ENCODE assay signal across 17 cellular contexts in genomic region chr10:128456271-128456670, GRCh38.
A peak's percentile ranks its signal among the peaks of the same experiment; 100 is the strongest.
DNase-seq lines count a peak whose midpoint lies in the region; ATAC-seq and TF ChIP-seq lines count a peak whose summit lies in the region.
"Had no signal": no experiment of that assay in that cellular context is flagged by ENCODE, and none has a peak within 500 bp of the region (broad histone marks: within the 10 kb centered on the region; RNA-seq: fewer than 3 reads in every experiment).

No MANE protein-coding gene starts in this region.

- H2AK9ac ChIP-seq in IMR-90 (replicated peaks; ENCODE audit: low read depth, low read length, poor library complexity), result no peak overlapping the region

- H2AFZ ChIP-seq in IMR-90 (replicated peaks; ENCODE audit: low read length, poor library complexity), result peak overlapping the region; percentile 32

- CTCF ChIA-PET in IMR-90 (lab: Yijun Ruan, JAX), result no interaction called here

- no peak overlapping the region for H3K23ac ChIP-seq in IMR-90 (ENCODE audit: low read depth, low read length)

- no peak overlapping the region for H3K27ac Mint-ChIP-seq in stimulated activated effector memory CD8-positive, alpha-beta T cell treated with anti-CD3 and anti-CD28 coated beads, Interleukin-12 subunit alpha, Interleukin-12 subunit beta, amount 100 ng/mL, for 72 hours
- H3K27ac Mint-ChIP-seq: B cell; CD4-positive, alpha-beta T cell; CD8-positive, alpha-beta T cell had no signal

- no peak overlapping the region for H2BK15ac ChIP-seq in IMR-90 (ENCODE audit: low read depth, low read length)

- BruUV-seq in IMR-90 (replicated peaks; lab: Mats Ljungman, UMichigan), result no TSS peak

- DNase-seq in IMR-90 (no peak), mesenteric fat pad (ENCODE audit: low spot score) (peak; percentile 85), spleen (peak; percentile 58)
- no peak for DNase-seq in stimulated activated effector memory CD8-positive, alpha-beta T cell treated with anti-CD3 and anti-CD28 coated beads, Interleukin-12 subunit alpha, Interleukin-12 subunit beta, amount 100 ng/mL, for 72 hours (ENCODE audit: low spot score in 2 of 2)
- DNase-seq: AML-193; Caco-2; Calu3; CD4-positive, alpha-beta T cell; CD8-positive, alpha-beta T cell; DMS79 treated with DMSO at 0.1 percent for 48 hours; GF-D8 had no signal

- H3K36me3 ChIP-seq in IMR-90 (ENCODE audit: control insufficient read depth, insufficient read depth, low read length) (no peaks in the 10 kb centered on the region), spleen (no peaks in the 10 kb centered on the region)
- H3K36me3 ChIP-seq: BLaER1 treated with 17β-estradiol and CSF1 and Interleukin-3, amounts not matched to agents 10 nM and 100 nM had no signal

- H4K20me1 ChIP-seq in IMR-90 (ENCODE audit: insufficient read depth, low read length), result no peaks in the 10 kb centered on the region
- H4K20me1 ChIP-seq: BLaER1 treated with 17β-estradiol and CSF1 and Interleukin-3, amounts not matched to agents 10 nM and 100 nM had no signal

- peaks cover 52% of the 10 kb centered on the region for H3K9me3 ChIP-seq in IMR-90 (ENCODE audit: control insufficient read depth, insufficient read depth, low read length)
- no peaks in the 10 kb centered on the region for H3K9me3 ChIP-seq in spleen
- H3K9me3 ChIP-seq: A549; BLaER1 treated with 17β-estradiol and CSF1 and Interleukin-3, amounts not matched to agents 10 nM and 100 nM; Caco-2 had no signal

- H2BK5ac ChIP-seq in IMR-90 (ENCODE audit: low read depth, low read length, poor library complexity, severe bottlenecking), result no peak overlapping the region

- in situ Hi-C loops in IMR-90 (cut with MboI; ENCODE audit: low sequenced_read_pairs), result no loop called here

- no peak overlapping the region for H2BK120ac ChIP-seq in IMR-90 (ENCODE audit: low read depth, low read length)

- 58% methylated on average over 2 of the region's 7 CpGs; no CpG with 5 or more reads in 1 of the 2 experiments for WGBS in IMR-90 (ENCODE audit: extremely low coverage in 2 of 2, insufficient read length in 1 of 2), 2 experiments
- WGBS in spleen, 5 donors, result 80 to 86% (median 84%) methylated on average over 6 to 7 of the region's 7 CpGs

- no peaks in the 10 kb centered on the region for H3K4me1 Mint-ChIP-seq in stimulated activated effector memory CD8-positive, alpha-beta T cell treated with anti-CD3 and anti-CD28 coated beads, Interleukin-12 subunit alpha, Interleukin-12 subunit beta, amount 100 ng/mL, for 72 hours
- H3K4me1 Mint-ChIP-seq: B cell had no signal

- no peak overlapping the region for H3K18ac ChIP-seq in IMR-90 (ENCODE audit: low read depth, low read length)

- no peak overlapping the region for H2BK20ac ChIP-seq in IMR-90 (ENCODE audit: low read depth, low read length)

- TF ChIP-seq RAD21 in IMR-90 (IDR thresholded peaks at IDR 0.05; ENCODE audit: low read length), result no peak

- H3K56ac ChIP-seq in IMR-90 (ENCODE audit: extremely low read depth, insufficient read depth, low read length), result no peak overlapping the region

- dilution Hi-C loops in IMR-90 (cut with HindIII; ENCODE audit: low sequenced_read_pairs, unreplicated experiment), result no loop called here

- no peaks in the 10 kb centered on the region for H3K4me1 ChIP-seq in IMR-90 (ENCODE audit: control insufficient read depth, insufficient read depth, low read length)
- H3K4me1 ChIP-seq in spleen, result no peaks in the 10 kb centered on the region
- H3K4me1 ChIP-seq: A549; BLaER1 treated with 17β-estradiol and CSF1 and Interleukin-3, amounts not matched to agents 10 nM and 100 nM; Caco-2 had no signal

- H2AK5ac ChIP-seq in IMR-90 (ENCODE audit: low read depth, low read length), result no peak overlapping the region

- no peak overlapping the region for H4K5ac ChIP-seq in IMR-90 (ENCODE audit: low read depth, low read length)

- no peaks in the 10 kb centered on the region for H3K79me1 ChIP-seq in IMR-90 (ENCODE audit: low read depth in 1 of 2, low read length in 2 of 2)

- no peaks in the 10 kb centered on the region for H3K9me1 ChIP-seq in IMR-90 (ENCODE audit: insufficient read depth, low read length)

- POLR2A ChIA-PET in IMR-90 (lab: Charles Lee; ENCODE audit: unreplicated experiment), result no interaction called here

- no peak overlapping the region for H4K8ac ChIP-seq in IMR-90 (ENCODE audit: low read depth in 2 of 2, low read length in 2 of 2)

- TF ChIP-seq POLR2A in IMR-90 (IDR thresholded peaks at IDR 0.05; ENCODE audit: low read depth, low read length), result no peak
- no peak for TF ChIP-seq POLR2A in spleen (IDR thresholded peaks at IDR 0.05)

- no peak overlapping the region for H3K14ac ChIP-seq in IMR-90 (replicated peaks; ENCODE audit: low read depth, low read length)

- no peak overlapping the region for H3K4me3 ChIP-seq in IMR-90 (ENCODE audit: insufficient read depth, low read depth, low read length)
- no peak overlapping the region for H3K4me3 ChIP-seq in spleen
- H3K4me3 ChIP-seq: A549; BLaER1 treated with 17β-estradiol and CSF1 and Interleukin-3, amounts not matched to agents 10 nM and 100 nM had no signal

- no peak overlapping the region for H3K4ac ChIP-seq in IMR-90 (ENCODE audit: low read depth, low read length)

- no peak for TF ChIP-seq CTCF in IMR-90 (conservative IDR thresholded peaks at IDR 0.05; ENCODE audit: low read depth, low read length)
- no peak for TF ChIP-seq CTCF in spleen (IDR thresholded peaks at IDR 0.05 in 8 of 11, conservative IDR thresholded peaks at IDR 0.05 in 3 of 11)

- no peak overlapping the region for H3K4me2 ChIP-seq in IMR-90 (ENCODE audit: low read depth, low read length)
- H3K4me2 ChIP-seq: A549; BLaER1 treated with 17β-estradiol and CSF1 and Interleukin-3, amounts not matched to agents 10 nM and 100 nM had no signal

- H3K36me3 Mint-ChIP-seq in stimulated activated effector memory CD8-positive, alpha-beta T cell treated with anti-CD3 and anti-CD28 coated beads, Interleukin-12 subunit alpha, Interleukin-12 subunit beta, amount 100 ng/mL, for 72 hours, result no peaks in the 10 kb centered on the region
- H3K36me3 Mint-ChIP-seq: CD8-positive, alpha-beta T cell had no signal

- intact Hi-C loops in IMR-90 (cut with micrococcal nuclease) (no loop called here), spleen (cut with DNase I; ENCODE audit: low total_unique reads) (no loop called here)

- H3K27me3 ChIP-seq in IMR-90 (ENCODE audit: control insufficient read depth, insufficient read depth, low read length) (no peaks in the 10 kb centered on the region), spleen (replicated peaks in 1 of 7) (peaks cover 0 to 11% (median 0%) of the 10 kb centered on the region in 7 donors)
- H3K27me3 ChIP-seq: BLaER1 treated with 17β-estradiol and CSF1 and Interleukin-3, amounts not matched to agents 10 nM and 100 nM had no signal

- no peak overlapping the region for H3K4me3 Mint-ChIP-seq in stimulated activated effector memory CD8-positive, alpha-beta T cell treated with anti-CD3 and anti-CD28 coated beads, Interleukin-12 subunit alpha, Interleukin-12 subunit beta, amount 100 ng/mL, for 72 hours
- H3K4me3 Mint-ChIP-seq: B cell; CD4-positive, alpha-beta T cell; CD8-positive, alpha-beta T cell had no signal

- no peak overlapping the region for H3K27ac ChIP-seq in IMR-90 (ENCODE audit: insufficient read depth, low read length)
- H3K27ac ChIP-seq in spleen, result no peak overlapping the region
- H3K27ac ChIP-seq: 22Rv1; A549; BLaER1 treated with 17β-estradiol and CSF1 and Interleukin-3, amounts not matched to agents 10 nM and 100 nM; C4-2B had no signal

- no peak overlapping the region for H3K9ac ChIP-seq in IMR-90 (ENCODE audit: low read depth, low read length)
- H3K9ac ChIP-seq: BLaER1 treated with 17β-estradiol and CSF1 and Interleukin-3, amounts not matched to agents 10 nM and 100 nM had no signal

- H4K91ac ChIP-seq in IMR-90 (ENCODE audit: insufficient read depth, low read depth, low read length), result no peak overlapping the region

- no peak for ATAC-seq in IMR-90 (ENCODE audit: low read depth)
- ATAC-seq in stimulated activated effector memory CD8-positive, alpha-beta T cell treated with anti-CD3 and anti-CD28 coated beads, Interleukin-12 subunit alpha, Interleukin-12 subunit beta, amount 100 ng/mL, for 72 hours, result no peak
- no peak for ATAC-seq in HG03159 (IDR thresholded peaks at IDR 0.05; ENCODE audit: unreplicated experiment)
- ATAC-seq: A549; CD8-positive, alpha-beta T cell had no signal

- peaks cover 2% of the 10 kb centered on the region for H3K9me3 Mint-ChIP-seq in stimulated activated effector memory CD8-positive, alpha-beta T cell treated with anti-CD3 and anti-CD28 coated beads, Interleukin-12 subunit alpha, Interleukin-12 subunit beta, amount 100 ng/mL, for 72 hours
- H3K9me3 Mint-ChIP-seq: CD4-positive, alpha-beta T cell; CD8-positive, alpha-beta T cell had no signal

TF ChIP-seq in IMR-90, 13 proteins besides CTCF, POLR2A, EP300 and RAD21:
- TF ChIP-seq MXI1 (IDR thresholded peaks at IDR 0.05; ENCODE audit: borderline replicate concordance, low read depth, low read length), result no peak
- no peak for TF ChIP-seq MAZ (IDR thresholded peaks at IDR 0.05; ENCODE audit: borderline replicate concordance, low read depth, low read length)
- no peak for TF ChIP-seq RCOR1 (IDR thresholded peaks at IDR 0.05; ENCODE audit: insufficient replicate concordance, low read length)
- TF ChIP-seq BHLHE40 (IDR thresholded peaks at IDR 0.05; ENCODE audit: low read depth, low read length), result no peak
- TF ChIP-seq CEBPB (IDR thresholded peaks at IDR 0.05; ENCODE audit: low read depth, low read length), result no peak
TF ChIP-seq in IMR-90: peak in this region for 0.

Comparison
In these comparisons a context has a peak if more than half of its experiments do, and no peak if none do; other contexts are left out.
1. DNase-seq: peak in mesenteric fat pad (single experiment) and spleen (single experiment); none in IMR-90 (single experiment) and stimulated activated effector memory CD8-positive, alpha-beta T cell treated with anti-CD3 and anti-CD28 coated beads, Interleukin-12 subunit alpha, Interleukin-12 subunit beta, amount 100 ng/mL, for 72 hours (0 of 2).